In genomic region chr10:113232928-113233511, GRCh38 we compare ENCODE assay signal across 12 cellular contexts.
DNase-seq lines count a peak whose midpoint lies in the region; ATAC-seq and TF ChIP-seq lines count a peak whose summit lies in the region.
"Had no signal": no experiment of that assay in that cellular context is flagged by ENCODE, and none has a peak within 500 bp of the region (broad histone marks: within the 10 kb centered on the region; RNA-seq: fewer than 3 reads in every experiment).

No MANE protein-coding gene starts in this region.

- no peak for TF ChIP-seq POLR2A in esophagus muscularis mucosa (IDR thresholded peaks at IDR 0.05; ENCODE audit: low read depth)

- intact Hi-C loops in esophagus muscularis mucosa (cut with DNase I), result no loop called here
- intact Hi-C loops in activated naive CD4-positive, alpha-beta T cell treated with anti-CD3 and anti-CD28 coated beads for 36 hours (cut with micrococcal nuclease), result no loop called here

- TF ChIP-seq CTCF in esophagus muscularis mucosa (IDR thresholded peaks at IDR 0.05), result no peak

- CTCF ChIA-PET in activated naive CD4-positive, alpha-beta T cell treated with anti-CD3 and anti-CD28 coated beads for 36 hours (lab: Charles Lee), result interaction anchor here (0.6 kb wide), 1 partner anchor 226 kb away, joined by 3 read pairs; no protein-coding TSS in a partner anchor
- CTCF ChIA-PET in activated CD8-positive, alpha-beta T cell treated with anti-CD3 and anti-CD28 coated beads, Interleukin-2, amount 10 ng/mL, durations not matched to agents 7 days and 5 days (lab: Charles Lee), result no interaction called here
- CTCF ChIA-PET in CD8-positive, alpha-beta memory T cell (lab: Charles Lee), result no interaction called here

- H3K4me3 ChIP-seq in esophagus muscularis mucosa, result no peak overlapping the region
- no peak overlapping the region for H3K4me3 ChIP-seq in CD8-positive, alpha-beta memory T cell (ENCODE audit: low read length)
- H3K4me3 ChIP-seq in MG63, result no peak overlapping the region
- H3K4me3 ChIP-seq: dorsolateral prefrontal cortex had no signal

- H3K27me3 ChIP-seq in esophagus muscularis mucosa (no peaks in the 10 kb centered on the region), MG63 (no peaks in the 10 kb centered on the region)
- H3K27me3 ChIP-seq in CD8-positive, alpha-beta memory T cell (ENCODE audit: insufficient read depth, low read length, poor library complexity, severe bottlenecking), result no peaks in the 10 kb centered on the region

- H3K9me3 ChIP-seq in esophagus muscularis mucosa, result no peaks in the 10 kb centered on the region
- H3K9me3 ChIP-seq in CD8-positive, alpha-beta memory T cell (ENCODE audit: low read length), result no peaks in the 10 kb centered on the region
- H3K9me3 ChIP-seq in MG63, result no peaks in the 10 kb centered on the region

- ATAC-seq in GM18520 (IDR thresholded peaks at IDR 0.05; ENCODE audit: unreplicated experiment) (peak; percentile 77), GM21619 (IDR thresholded peaks at IDR 0.05; ENCODE audit: unreplicated experiment) (peak; percentile 83), HG03457 (IDR thresholded peaks at IDR 0.05; ENCODE audit: unreplicated experiment) (peak; percentile 67)
- no peak for ATAC-seq in activated CD8-positive, alpha-beta T cell treated with anti-CD3 and anti-CD28 coated beads, Interleukin-2, amount 10 ng/mL, durations not matched to agents 7 days and 5 days

- no peak overlapping the region for H3K27ac ChIP-seq in esophagus muscularis mucosa (replicated peaks in 1 of 4)
- no peak overlapping the region for H3K27ac ChIP-seq in CD8-positive, alpha-beta memory T cell (ENCODE audit: low read depth, low read length)
- H3K27ac ChIP-seq: dorsolateral prefrontal cortex had no signal

- no peak for TF ChIP-seq EP300 in esophagus muscularis mucosa (IDR thresholded peaks at IDR 0.05)

- H3K4me3 Mint-ChIP-seq in activated naive CD4-positive, alpha-beta T cell treated with anti-CD3 and anti-CD28 coated beads for 36 hours, result no peak overlapping the region
- H3K4me3 Mint-ChIP-seq in activated CD8-positive, alpha-beta T cell treated with anti-CD3 and anti-CD28 coated beads, Interleukin-2, amount 10 ng/mL, durations not matched to agents 7 days and 5 days, result no peak overlapping the region
- peak overlapping the region in 3 of 7 donors; percentile 37 to 55 (median 38) for H3K4me3 Mint-ChIP-seq in CD8-positive, alpha-beta memory T cell

- peak; percentile 62 for DNase-seq in esophagus muscularis mucosa (ENCODE audit: extremely low spot score)
- DNase-seq in activated naive CD4-positive, alpha-beta T cell treated with anti-CD3 and anti-CD28 coated beads for 36 hours, result no peak
- no peak for DNase-seq in activated CD8-positive, alpha-beta T cell treated with anti-CD3 and anti-CD28 coated beads, Interleukin-2, amount 10 ng/mL, durations not matched to agents 7 days and 5 days
- no peak for DNase-seq in CD8-positive, alpha-beta memory T cell
- no peak for DNase-seq in MG63
- DNase-seq: activated naive CD4-positive, alpha-beta T cell treated with Interleukin-2 at 50 U/mL for 16 hours; dorsolateral prefrontal cortex; NCI-H774; stimulated activated CD4-positive, alpha-beta T cell treated with anti-CD3 and anti-CD28 coated beads, Interleukin-4, amount 100 ng/mL, for 24 hours had no signal

- no peaks in the 10 kb centered on the region for H3K9me3 Mint-ChIP-seq in activated naive CD4-positive, alpha-beta T cell treated with anti-CD3 and anti-CD28 coated beads for 36 hours
- H3K9me3 Mint-ChIP-seq in activated CD8-positive, alpha-beta T cell treated with anti-CD3 and anti-CD28 coated beads, Interleukin-2, amount 10 ng/mL, durations not matched to agents 7 days and 5 days (ENCODE audit: insufficient read depth), result no peaks in the 10 kb centered on the region
- H3K9me3 Mint-ChIP-seq in CD8-positive, alpha-beta memory T cell, result peaks cover 0 to 3% (median 0%) of the 10 kb centered on the region in 5 donors

- no peaks in the 10 kb centered on the region for H3K36me3 ChIP-seq in esophagus muscularis mucosa
- H3K36me3 ChIP-seq in CD8-positive, alpha-beta memory T cell (ENCODE audit: insufficient read depth, low read length), result no peaks in the 10 kb centered on the region
- no peaks in the 10 kb centered on the region for H3K36me3 ChIP-seq in MG63

- H3K4me1 Mint-ChIP-seq in activated naive CD4-positive, alpha-beta T cell treated with anti-CD3 and anti-CD28 coated beads for 36 hours (ENCODE audit: low read depth), result no peaks in the 10 kb centered on the region
- H3K4me1 Mint-ChIP-seq in activated CD8-positive, alpha-beta T cell treated with anti-CD3 and anti-CD28 coated beads, Interleukin-2, amount 10 ng/mL, durations not matched to agents 7 days and 5 days (ENCODE audit: low read depth), result no peaks in the 10 kb centered on the region
- peaks cover 2 to 7% (median 6%) of the 10 kb centered on the region in 3 donors for H3K4me1 Mint-ChIP-seq in CD8-positive, alpha-beta memory T cell

- H3K27me3 Mint-ChIP-seq in activated naive CD4-positive, alpha-beta T cell treated with anti-CD3 and anti-CD28 coated beads for 36 hours (ENCODE audit: low read depth), result peaks cover 32% of the 10 kb centered on the region
- H3K27me3 Mint-ChIP-seq in activated CD8-positive, alpha-beta T cell treated with anti-CD3 and anti-CD28 coated beads, Interleukin-2, amount 10 ng/mL, durations not matched to agents 7 days and 5 days (ENCODE audit: low read depth), result peaks cover 5% of the 10 kb centered on the region
- peaks cover 0 to 17% of the 10 kb centered on the region in 2 donors for H3K27me3 Mint-ChIP-seq in CD8-positive, alpha-beta memory T cell

- H3K4me1 ChIP-seq in esophagus muscularis mucosa, result peaks cover 0 to 2% (median 0%) of the 10 kb centered on the region in 4 donors
- H3K4me1 ChIP-seq in CD8-positive, alpha-beta memory T cell (ENCODE audit: insufficient read depth, low read length), result no peaks in the 10 kb centered on the region

- no peak overlapping the region for H3K27ac Mint-ChIP-seq in activated naive CD4-positive, alpha-beta T cell treated with anti-CD3 and anti-CD28 coated beads for 36 hours
- H3K27ac Mint-ChIP-seq in activated CD8-positive, alpha-beta T cell treated with anti-CD3 and anti-CD28 coated beads, Interleukin-2, amount 10 ng/mL, durations not matched to agents 7 days and 5 days, result no peak overlapping the region
- H3K27ac Mint-ChIP-seq in CD8-positive, alpha-beta memory T cell, result peak overlapping the region in 2 of 8 donors; percentile 17 to 33

- no peaks in the 10 kb centered on the region for H3K36me3 Mint-ChIP-seq in activated naive CD4-positive, alpha-beta T cell treated with anti-CD3 and anti-CD28 coated beads for 36 hours (ENCODE audit: low read depth)
- no peaks in the 10 kb centered on the region for H3K36me3 Mint-ChIP-seq in activated CD8-positive, alpha-beta T cell treated with anti-CD3 and anti-CD28 coated beads, Interleukin-2, amount 10 ng/mL, durations not matched to agents 7 days and 5 days (ENCODE audit: low read depth)
- H3K36me3 Mint-ChIP-seq in CD8-positive, alpha-beta memory T cell, result no peaks in the 10 kb centered on the region

- POLR2A ChIA-PET in activated CD8-positive, alpha-beta T cell treated with anti-CD3 and anti-CD28 coated beads, Interleukin-2, amount 10 ng/mL, durations not matched to agents 7 days and 5 days (lab: Charles Lee), result no interaction called here
- POLR2A ChIA-PET in CD8-positive, alpha-beta memory T cell (lab: Charles Lee), result no interaction called here

- WGBS in esophagus muscularis mucosa, result 90% methylated on average over 5 of the region's 5 CpGs
